ENCODE assay signal across 1 cellular context in the genomic region with DNA sequence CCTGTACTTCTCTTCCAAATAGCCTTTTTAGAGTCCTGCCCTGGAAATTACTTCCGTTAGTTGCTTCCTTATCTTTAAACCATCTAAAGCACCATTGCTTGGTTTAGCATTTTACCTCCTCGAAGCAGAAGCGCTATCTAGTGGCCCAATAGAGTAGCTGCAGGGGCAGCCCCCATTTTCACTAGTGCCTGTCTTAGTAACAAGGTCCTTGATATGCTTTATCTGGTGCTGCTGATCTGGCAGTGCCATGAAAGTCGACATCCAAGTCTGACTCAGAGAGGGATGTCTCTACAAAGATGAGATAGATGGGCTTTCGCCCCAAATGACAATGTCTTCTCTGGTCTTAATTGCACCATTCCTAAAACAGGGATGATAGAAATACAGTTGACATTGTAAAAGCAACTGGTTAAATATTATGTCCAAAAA.
TF ChIP-seq lines count a peak whose summit lies in the region.

No MANE protein-coding gene starts in this region.

TF ChIP-seq in HepG2, 621 proteins besides CTCF, POLR2A, EP300 and RAD21 (continued from another document):
- peak; percentile 78 for TF ChIP-seq STAG1 (CRISPR knock-in tag; IDR thresholded peaks at IDR 0.05)
- no peak for TF ChIP-seq GABPA (IDR thresholded peaks at IDR 0.05; ENCODE audit: low read depth, low read length)
- TF ChIP-seq GABPA (CRISPR knock-in tag; IDR thresholded peaks at IDR 0.05; ENCODE audit: low read depth) = 0 out of 2 replicates have a peak, but pooled peaks have one; percentile 17
- no peak for TF ChIP-seq ZKSCAN8 (CRISPR knock-in tag; IDR thresholded peaks at IDR 0.05; ENCODE audit: borderline replicate concordance)
